In the genomic region with DNA sequence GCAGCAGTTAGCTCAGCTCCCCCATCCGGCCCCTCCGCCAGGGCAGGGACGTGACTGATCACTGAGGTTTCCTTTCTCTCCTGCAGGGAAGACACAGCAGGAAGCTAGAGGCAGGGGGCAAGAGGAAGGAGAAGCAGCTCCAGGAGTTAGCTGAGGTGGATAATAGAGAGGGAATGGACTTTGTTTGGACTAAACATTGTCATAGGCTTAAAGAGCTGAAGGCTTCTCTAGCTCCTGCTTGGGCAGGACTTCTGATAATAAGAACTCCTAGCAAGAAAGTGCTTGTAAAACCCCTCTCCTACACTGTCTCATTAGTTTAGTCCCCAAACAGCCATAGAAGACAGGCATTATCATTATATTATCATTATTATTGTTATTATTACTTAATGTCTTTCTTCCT, we compare ENCODE assay signal across 18 cellular contexts. TPM values are rescaled to one million over a fixed set of nuclear protein-coding genes. Genes with fewer than 3 reads are reported as not detected.
DNase-seq lines count a peak whose midpoint lies in the region; ATAC-seq and TF ChIP-seq lines count a peak whose summit lies in the region.
"Had no signal": no experiment of that assay in that cellular context is flagged by ENCODE, and none has a peak within 500 bp of the region (broad histone marks: within the 10 kb centered on the region; RNA-seq: fewer than 3 reads in every experiment).

No MANE protein-coding gene starts in this region.

- intact Hi-C loops in IMR-90 (cut with micrococcal nuclease) = no loop called here
- intact Hi-C loops in posterior vena cava (cut with DNase I) = no loop called here

- no TSS peak for BruUV-seq in IMR-90 (replicated peaks; lab: Mats Ljungman, UMichigan)

- no peak overlapping the region for H3K18ac ChIP-seq in IMR-90 (ENCODE audit: low read depth, low read length)

- H3K14ac ChIP-seq in IMR-90 (replicated peaks; ENCODE audit: low read depth, low read length) = no peak overlapping the region

- H3K27me3 Mint-ChIP-seq in WTC11 (ENCODE audit: low read depth) = 0 out of 2 replicates have a peak, but pooled peaks cover 3% of the 10 kb centered on the region

- peaks cover 14% of the 10 kb centered on the region for H3K4me1 Mint-ChIP-seq in WTC11

- no peak overlapping the region for H3K4ac ChIP-seq in IMR-90 (ENCODE audit: low read depth, low read length)

- H3K27me3 ChIP-seq in IMR-90 (ENCODE audit: control insufficient read depth, insufficient read depth, low read length) = peaks cover 48% of the 10 kb centered on the region
- H3K27me3 ChIP-seq: BLaER1 treated with 17β-estradiol and CSF1 and Interleukin-3, amounts not matched to agents 10 nM and 100 nM had no signal

- H2AK5ac ChIP-seq in IMR-90 (ENCODE audit: low read depth, low read length) = no peak overlapping the region

- no peak overlapping the region for H3K4me3 ChIP-seq in IMR-90 (ENCODE audit: insufficient read depth, low read depth, low read length)
- H3K4me3 ChIP-seq: BLaER1 treated with 17β-estradiol and CSF1 and Interleukin-3, amounts not matched to agents 10 nM and 100 nM; GM23248 had no signal

- no peak overlapping the region for H2AK9ac ChIP-seq in IMR-90 (replicated peaks; ENCODE audit: low read depth, low read length, poor library complexity)

- no CpG with 5 or more reads among the region's 3 CpGs for WGBS in IMR-90 (ENCODE audit: extremely low coverage in 2 of 2, insufficient read length in 1 of 2), 2 experiments

- dilution Hi-C loops in IMR-90 (cut with HindIII; ENCODE audit: low sequenced_read_pairs, unreplicated experiment) = no loop called here

- no peak for TF ChIP-seq RAD21 in IMR-90 (IDR thresholded peaks at IDR 0.05; ENCODE audit: low read length)

- H4K5ac ChIP-seq in IMR-90 (ENCODE audit: low read depth, low read length) = no peak overlapping the region

- no peak overlapping the region for H3K23ac ChIP-seq in IMR-90 (ENCODE audit: low read depth, low read length)

- H3K4me1 ChIP-seq in IMR-90 (ENCODE audit: control insufficient read depth, insufficient read depth, low read length) = no peaks in the 10 kb centered on the region
- H3K4me1 ChIP-seq: BLaER1 treated with 17β-estradiol and CSF1 and Interleukin-3, amounts not matched to agents 10 nM and 100 nM had no signal

- DNase-seq in COR-L47 (lab: John Stamatoyannopoulos, UW) = peak; percentile 73
- DNase-seq in IMR-90 = no peak
- no peak for DNase-seq in WTC11 (ENCODE audit: low spot score)
- DNase-seq in posterior vena cava (ENCODE audit: low spot score) = peak; percentile 55
- DNase-seq in GM19238 (ENCODE audit: insufficient read length, low spot score) = no peak
- DNase-seq in AG20443 (ENCODE audit: low spot score) = no peak
- DNase-seq: 8988T; Calu3; CD4-positive, CD25-positive, alpha-beta regulatory T cell; DMS153; DMS79 treated with DMSO at 0.1 percent for 48 hours; GF-D8; GM23248; KG1 had no signal

- TF ChIP-seq CTCF in IMR-90 (conservative IDR thresholded peaks at IDR 0.05; ENCODE audit: low read depth, low read length) = no peak
- TF ChIP-seq CTCF in WTC11 (IDR thresholded peaks at IDR 0.05) = no peak

- H3K79me1 ChIP-seq in IMR-90 (ENCODE audit: low read depth in 1 of 2, low read length in 2 of 2) = no peaks in the 10 kb centered on the region

- H3K36me3 Mint-ChIP-seq in WTC11 = no peaks in the 10 kb centered on the region
- H3K36me3 Mint-ChIP-seq: CD4-positive, CD25-positive, alpha-beta regulatory T cell had no signal

- ATAC-seq in IMR-90 (ENCODE audit: low read depth) (no peak), WTC11 (no peak), GM18511 (IDR thresholded peaks at IDR 0.05; ENCODE audit: unreplicated experiment) (no peak)
- ATAC-seq: HCT116 had no signal

- peak overlapping the region; percentile 10 for H2AFZ ChIP-seq in IMR-90 (replicated peaks; ENCODE audit: low read length, poor library complexity)
- H2AFZ ChIP-seq: GM23248 had no signal

- no peak for TF ChIP-seq POLR2A in IMR-90 (IDR thresholded peaks at IDR 0.05; ENCODE audit: low read depth, low read length)

- no peak overlapping the region for H2BK120ac ChIP-seq in IMR-90 (ENCODE audit: low read depth, low read length)

- no peak overlapping the region for H3K9ac ChIP-seq in IMR-90 (ENCODE audit: low read depth, low read length)
- H3K9ac ChIP-seq: BLaER1 treated with 17β-estradiol and CSF1 and Interleukin-3, amounts not matched to agents 10 nM and 100 nM; GM23248 had no signal

- H3K56ac ChIP-seq in IMR-90 (ENCODE audit: extremely low read depth, insufficient read depth, low read length) = no peak overlapping the region

- POLR2A ChIA-PET in IMR-90 (lab: Charles Lee; ENCODE audit: unreplicated experiment) = no interaction called here
- POLR2A ChIA-PET in WTC11 (lab: Charles Lee) = no interaction called here

- no peaks in the 10 kb centered on the region for H4K20me1 ChIP-seq in IMR-90 (ENCODE audit: insufficient read depth, low read length)
- H4K20me1 ChIP-seq: BLaER1 treated with 17β-estradiol and CSF1 and Interleukin-3, amounts not matched to agents 10 nM and 100 nM had no signal

- H2BK20ac ChIP-seq in IMR-90 (ENCODE audit: low read depth, low read length) = no peak overlapping the region

- in situ Hi-C loops in IMR-90 (cut with MboI; ENCODE audit: low sequenced_read_pairs) = no loop called here

- no peak overlapping the region for H2BK5ac ChIP-seq in IMR-90 (ENCODE audit: low read depth, low read length, poor library complexity, severe bottlenecking)

- no peaks in the 10 kb centered on the region for H3K9me1 ChIP-seq in IMR-90 (ENCODE audit: insufficient read depth, low read length)

- H3K9me3 ChIP-seq in IMR-90 (ENCODE audit: control insufficient read depth, insufficient read depth, low read length) = no peaks in the 10 kb centered on the region
- H3K9me3 ChIP-seq: BLaER1 treated with 17β-estradiol and CSF1 and Interleukin-3, amounts not matched to agents 10 nM and 100 nM had no signal

- H3K9me3 Mint-ChIP-seq in WTC11 = no peaks in the 10 kb centered on the region

- H2BK15ac ChIP-seq in IMR-90 (ENCODE audit: low read depth, low read length) = no peak overlapping the region

- H3K4me2 ChIP-seq in IMR-90 (ENCODE audit: low read depth, low read length) = no peak overlapping the region
- H3K4me2 ChIP-seq: BLaER1 treated with 17β-estradiol and CSF1 and Interleukin-3, amounts not matched to agents 10 nM and 100 nM had no signal

- H4K91ac ChIP-seq in IMR-90 (ENCODE audit: insufficient read depth, low read depth, low read length) = no peak overlapping the region

- no peak overlapping the region for H4K8ac ChIP-seq in IMR-90 (ENCODE audit: low read depth in 2 of 2, low read length in 2 of 2)

- no peaks in the 10 kb centered on the region for H3K36me3 ChIP-seq in IMR-90 (ENCODE audit: control insufficient read depth, insufficient read depth, low read length)
- H3K36me3 ChIP-seq: BLaER1 treated with 17β-estradiol and CSF1 and Interleukin-3, amounts not matched to agents 10 nM and 100 nM had no signal

- H3K4me3 Mint-ChIP-seq in WTC11 = no peak overlapping the region
- H3K4me3 Mint-ChIP-seq: CD4-positive, CD25-positive, alpha-beta regulatory T cell had no signal

- no peak overlapping the region for H3K27ac Mint-ChIP-seq in WTC11
- H3K27ac Mint-ChIP-seq: CD4-positive, CD25-positive, alpha-beta regulatory T cell had no signal

- no peak overlapping the region for H3K27ac ChIP-seq in IMR-90 (ENCODE audit: insufficient read depth, low read length)
- H3K27ac ChIP-seq: BLaER1 treated with 17β-estradiol and CSF1 and Interleukin-3, amounts not matched to agents 10 nM and 100 nM; GM23248; HL-60 had no signal

- CTCF ChIA-PET in IMR-90 (lab: Yijun Ruan, JAX) = no interaction called here
- CTCF ChIA-PET in WTC11 (lab: Charles Lee) = interaction anchor here (0.8 to 7.9 kb wide), 3 partner anchors 13 to 72 kb away, joined by 3 to 55 read pairs (median 4); partner anchors contain the start of gene APOA5

TF ChIP-seq in IMR-90, 13 proteins besides CTCF, POLR2A, EP300 and RAD21:
- TF ChIP-seq MAZ (IDR thresholded peaks at IDR 0.05; ENCODE audit: borderline replicate concordance, low read depth, low read length) (no peak), BHLHE40 (IDR thresholded peaks at IDR 0.05; ENCODE audit: low read depth, low read length) (no peak)

TF ChIP-seq in WTC11, 78 proteins besides CTCF, POLR2A, EP300 and RAD21:
- TF ChIP-seq ZNF423 (CRISPR knock-in tag; IDR thresholded peaks at IDR 0.05) (peak; percentile 77), NFATC4 (CRISPR knock-in tag; IDR thresholded peaks at IDR 0.05) (no peak)

RNA-seq across cellular contexts. Expression of gene BUD13, which starts 53.7 kb away (rescaled TPM):
- total RNA-seq in IMR-90 (2012; rRNA removed) = 14.0 and 16.4 TPM in 2 replicates
- 11.2 and 11.9 TPM in 2 replicates for polyA plus RNA-seq in IMR-90 (2012; rRNA removed)
- polyA plus RNA-seq in IMR-90 (2012; cell fraction: cytosol; rRNA removed) = 3.8 and 11.5 TPM in 2 replicates
- polyA plus RNA-seq in IMR-90 (2012; cell fraction: nucleus; rRNA removed; ENCODE audit: low replicate concordance) = 5.2 and 15.2 TPM in 2 replicates
- total RNA-seq in WTC11 (2021) = 20.7 to 24.6 TPM (median 22.4 TPM) in 3 replicates
- 10 to 100 TPM in 1 of 2 donors, 1 to 10 TPM in 1; 9.2 to 10.2 TPM for total RNA-seq in posterior vena cava

Comparison
In these comparisons a context has a peak if more than half of its experiments do, and no peak if none do; other contexts are left out.
1. DNase-seq: peak in COR-L47 (single experiment) and posterior vena cava (single experiment); none in IMR-90 (single experiment), WTC11 (single experiment), GM19238 (single experiment) and AG20443 (single experiment).